Comparison of ENCODE assay signal across 12 cellular contexts in the genomic region with DNA sequence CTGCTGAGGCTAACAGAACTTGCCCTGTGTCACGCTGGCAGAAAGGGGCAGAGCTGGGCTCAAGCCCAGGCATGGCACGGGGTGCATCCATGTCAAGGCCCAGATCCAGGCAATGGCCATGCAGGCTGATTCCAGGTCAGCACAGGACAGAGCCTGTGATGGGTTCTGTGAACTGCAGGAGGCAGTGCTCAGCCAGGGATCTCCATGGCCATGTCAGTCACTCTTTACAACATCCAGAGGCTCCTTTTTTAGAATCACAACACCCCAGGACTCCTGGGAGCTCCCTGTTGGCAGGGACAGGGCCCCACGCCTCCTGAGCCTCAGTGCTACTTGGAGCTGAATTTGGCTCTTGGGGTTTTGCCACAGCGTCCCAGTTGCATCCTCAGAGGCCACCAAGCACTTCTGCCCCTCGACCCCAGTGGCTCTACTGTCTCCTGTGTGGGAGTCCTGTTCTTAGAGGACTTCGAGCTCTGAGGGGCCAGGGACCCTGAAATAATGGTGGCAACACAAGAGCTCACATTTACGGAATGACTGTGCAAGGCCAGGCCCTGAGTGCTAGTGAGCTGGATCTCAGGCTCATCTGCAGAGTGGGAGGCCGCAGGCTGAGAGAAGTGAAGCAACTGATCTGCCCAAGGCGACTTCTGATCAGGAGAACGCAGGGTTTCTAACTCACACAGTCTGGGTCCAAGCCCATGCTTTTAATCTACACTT.
DNase-seq lines count a peak whose midpoint lies in the region; ATAC-seq and TF ChIP-seq lines count a peak whose summit lies in the region.
"Had no signal": no experiment of that assay in that cellular context is flagged by ENCODE, and none has a peak within 500 bp of the region (broad histone marks: within the 10 kb centered on the region; RNA-seq: fewer than 3 reads in every experiment).

No MANE protein-coding gene starts in this region.

- TF ChIP-seq CTCF in chondrocyte (IDR thresholded peaks at IDR 0.05): peak; percentile 52
- peak in 4 of 5 experiments; percentile 9 to 15 (median 12) for TF ChIP-seq CTCF in transverse colon (IDR thresholded peaks at IDR 0.05)
- no peak for TF ChIP-seq CTCF in activated CD8-positive, alpha-beta T cell treated with anti-CD3 and anti-CD28 coated beads for 36 hours (IDR thresholded peaks at IDR 0.05)

- H3K36me3 ChIP-seq in transverse colon: no peaks in the 10 kb centered on the region

- POLR2A ChIA-PET in activated CD8-positive, alpha-beta T cell treated with anti-CD3 and anti-CD28 coated beads for 36 hours (lab: Charles Lee): interaction anchor here (0.8 kb wide), 1 partner anchor 11 kb away, joined by 3 read pairs; no protein-coding TSS in a partner anchor

- H3K36me3 Mint-ChIP-seq in chondrocyte (ENCODE audit: low read depth): peaks cover 3% of the 10 kb centered on the region
- H3K36me3 Mint-ChIP-seq in activated CD8-positive, alpha-beta T cell treated with anti-CD3 and anti-CD28 coated beads for 36 hours (ENCODE audit: low read depth): no peaks in the 10 kb centered on the region
- no peaks in the 10 kb centered on the region for H3K36me3 Mint-ChIP-seq in activated T-cell treated with anti-CD3 and anti-CD28 coated beads, Interleukin-2, amount 50 U/mL, for 4 hours (ENCODE audit: insufficient read depth)

- no peak overlapping the region for H3K4me3 ChIP-seq in transverse colon
- H3K4me3 ChIP-seq: PC-9 had no signal

- DNase-seq in NCI-H82 (lab: John Stamatoyannopoulos, UW) (peak; percentile 40), NCI-H82 treated with DMSO at 0.1 percent for 48 hours (lab: John Stamatoyannopoulos, UW; ENCODE audit: unreplicated experiment) (no peak), chondrocyte (ENCODE audit: low spot score) (no peak), kidney tubule cell (ENCODE audit: low spot score) (peak; percentile 21), transverse colon (no peak)
- DNase-seq in activated CD8-positive, alpha-beta T cell treated with anti-CD3 and anti-CD28 coated beads for 36 hours: no peak
- no peak for DNase-seq in stimulated activated CD8-positive, alpha-beta memory T cell treated with anti-CD3 and anti-CD28 coated beads, Interleukin-4, amount 100 ng/mL, for 48 hours
- no peak for DNase-seq in activated T-cell treated with anti-CD3 and anti-CD28 coated beads, Interleukin-2, amount 50 U/mL, for 4 hours
- DNase-seq: NCI-H1436 treated with DMSO at 0.1 percent for 48 hours, PC-9 had no signal

- no peaks in the 10 kb centered on the region for H3K9me3 ChIP-seq in transverse colon

- in situ Hi-C loops in transverse colon (cut with MboI; ENCODE audit: low pct_ligation_motif_present in 1 of 4, low pct_unique_long_range_greater_than_20kb in 1 of 4, low sequenced_read_pairs in 3 of 4): no loop called here

- no peak for ATAC-seq in activated CD8-positive, alpha-beta T cell treated with anti-CD3 and anti-CD28 coated beads for 36 hours
- no peak for ATAC-seq in activated T-cell treated with anti-CD3 and anti-CD28 coated beads, Interleukin-2, amount 50 U/mL, for 4 hours
- ATAC-seq: activated CD4-positive, CD25-positive, alpha-beta regulatory T cell treated with anti-CD3 and anti-CD28 coated beads, Interleukin-2, amount 50 U/mL, for 24 hours had no signal

- H3K27ac Mint-ChIP-seq in chondrocyte (ENCODE audit: unreplicated experiment): no peak overlapping the region
- no peak overlapping the region for H3K27ac Mint-ChIP-seq in activated CD8-positive, alpha-beta T cell treated with anti-CD3 and anti-CD28 coated beads for 36 hours

- H3K4me3 Mint-ChIP-seq in chondrocyte (ENCODE audit: unreplicated experiment): no peak overlapping the region
- no peak overlapping the region for H3K4me3 Mint-ChIP-seq in activated CD8-positive, alpha-beta T cell treated with anti-CD3 and anti-CD28 coated beads for 36 hours
- no peak overlapping the region for H3K4me3 Mint-ChIP-seq in activated T-cell treated with anti-CD3 and anti-CD28 coated beads, Interleukin-2, amount 50 U/mL, for 4 hours

- H3K27me3 ChIP-seq in transverse colon: no peaks in the 10 kb centered on the region

- intact Hi-C loops in transverse colon (cut with DNase I; ENCODE audit: low total_unique reads): no loop called here
- intact Hi-C loops in activated CD8-positive, alpha-beta T cell treated with anti-CD3 and anti-CD28 coated beads for 36 hours (cut with micrococcal nuclease): no loop called here

- H3K27me3 Mint-ChIP-seq in chondrocyte (ENCODE audit: low read depth): peaks cover 38% of the 10 kb centered on the region
- H3K27me3 Mint-ChIP-seq in activated CD8-positive, alpha-beta T cell treated with anti-CD3 and anti-CD28 coated beads for 36 hours: peaks cover 4% of the 10 kb centered on the region
- peaks cover 10% of the 10 kb centered on the region for H3K27me3 Mint-ChIP-seq in activated T-cell treated with anti-CD3 and anti-CD28 coated beads, Interleukin-2, amount 50 U/mL, for 4 hours (ENCODE audit: low read depth)

- TF ChIP-seq POLR2A in transverse colon (IDR thresholded peaks at IDR 0.05): no peak

- TF ChIP-seq EP300 in transverse colon (IDR thresholded peaks at IDR 0.05; ENCODE audit: low read depth): no peak

- H3K4me1 Mint-ChIP-seq in chondrocyte (ENCODE audit: low read depth): no peaks in the 10 kb centered on the region
- no peaks in the 10 kb centered on the region for H3K4me1 Mint-ChIP-seq in activated CD8-positive, alpha-beta T cell treated with anti-CD3 and anti-CD28 coated beads for 36 hours (ENCODE audit: low read depth)
- H3K4me1 Mint-ChIP-seq in activated T-cell treated with anti-CD3 and anti-CD28 coated beads, Interleukin-2, amount 50 U/mL, for 4 hours (ENCODE audit: low read depth): no peaks in the 10 kb centered on the region

- no peaks in the 10 kb centered on the region for H3K4me1 ChIP-seq in transverse colon

- CTCF ChIA-PET in activated CD8-positive, alpha-beta T cell treated with anti-CD3 and anti-CD28 coated beads for 36 hours (lab: Charles Lee): no interaction called here

- H3K9me3 Mint-ChIP-seq in chondrocyte (ENCODE audit: low read depth): no peaks in the 10 kb centered on the region
- no peaks in the 10 kb centered on the region for H3K9me3 Mint-ChIP-seq in activated CD8-positive, alpha-beta T cell treated with anti-CD3 and anti-CD28 coated beads for 36 hours
- no peaks in the 10 kb centered on the region for H3K9me3 Mint-ChIP-seq in activated T-cell treated with anti-CD3 and anti-CD28 coated beads, Interleukin-2, amount 50 U/mL, for 4 hours

- WGBS in transverse colon (ENCODE audit: low coverage in 1 of 2), 2 donors: 76% methylated on average over 10 of the region's 10 CpGs; no CpG with 5 or more reads in 1 of the 2 donors

- H3K27ac ChIP-seq in transverse colon: no peak overlapping the region
- H3K27ac ChIP-seq: HL-60, PC-9 had no signal

Comparison
In these comparisons a context has a peak if more than half of its experiments do, and no peak if none do; other contexts are left out.
1. DNase-seq: peak in NCI-H82 (single experiment) and kidney tubule cell (single experiment); none in NCI-H82 treated with DMSO at 0.1 percent for 48 hours (single experiment), chondrocyte (single experiment), transverse colon (single experiment), activated CD8-positive, alpha-beta T cell treated with anti-CD3 and anti-CD28 coated beads for 36 hours (single experiment), stimulated activated CD8-positive, alpha-beta memory T cell treated with anti-CD3 and anti-CD28 coated beads, Interleukin-4, amount 100 ng/mL, for 48 hours (single experiment) and activated T-cell treated with anti-CD3 and anti-CD28 coated beads, Interleukin-2, amount 50 U/mL, for 4 hours (single experiment).